In genomic region chr1:218502383-218502782, GRCh38 we compare ENCODE assay signal across 10 cellular contexts.
"Had no signal": no experiment of that assay in that cellular context is flagged by ENCODE, and none has a peak within 500 bp of the region (broad histone marks: within the 10 kb centered on the region; RNA-seq: fewer than 3 reads in every experiment).

No MANE protein-coding gene starts in this region.

- H3K4me2 ChIP-seq: GM23338 had no signal

- H2AFZ ChIP-seq: GM23248, GM23338 had no signal

- H3K4me1 ChIP-seq: HAP-1 had no signal

- H3K4me3 Mint-ChIP-seq: GM23338, H9, HFFc6 had no signal

- H3K9ac ChIP-seq: GM23248 had no signal

- H3K27ac ChIP-seq: GM23248 had no signal

- DNase-seq: GM23248, GOT3, H7, H9, HCEC 1CT, HFFc6 had no signal

- FAIRE-seq: H1, H54 had no signal

- H3K4me3 ChIP-seq: GM23248, GM23338, HAP-1 had no signal

- H3K4me1 Mint-ChIP-seq: GM23338 had no signal

- H3K27ac Mint-ChIP-seq: GM23338, H9, HFFc6 had no signal

- H3K36me3 ChIP-seq: HAP-1 had no signal
